1 cellular context compared by ENCODE assay signal in genomic region chr2:60552851-60553495, GRCh38.
TF ChIP-seq lines count a peak whose summit lies in the region.

No MANE protein-coding gene starts in this region.

TF ChIP-seq in SK-N-SH treated with all-trans-retinoic acid at 6 μM for 48 hours, 23 proteins besides CTCF, POLR2A, EP300 and RAD21 (continued from another document):
- no peak for TF ChIP-seq GLIS3 (CRISPR knock-in tag; IDR thresholded peaks at IDR 0.05)
- TF ChIP-seq CSDC2 (CRISPR knock-in tag; IDR thresholded peaks at IDR 0.05): no peak
- TF ChIP-seq ZNF8 (CRISPR knock-in tag; IDR thresholded peaks at IDR 0.05): no peak
- no peak for TF ChIP-seq CREB5 (CRISPR knock-in tag; IDR thresholded peaks at IDR 0.05; ENCODE audit: low read depth)
- TF ChIP-seq ZNF70 (CRISPR knock-in tag; IDR thresholded peaks at IDR 0.05): no peak
- no peak for TF ChIP-seq PPARA (CRISPR knock-in tag; IDR thresholded peaks at IDR 0.05; ENCODE audit: borderline replicate concordance)
- no peak for TF ChIP-seq ISL1 (CRISPR knock-in tag; IDR thresholded peaks at IDR 0.05)
- no peak for TF ChIP-seq ZC3H10 (CRISPR knock-in tag; IDR thresholded peaks at IDR 0.05)
- no peak for TF ChIP-seq ZNF565 (CRISPR knock-in tag; conservative IDR thresholded peaks at IDR 0.05; ENCODE audit: low read depth)
- TF ChIP-seq TOX (CRISPR knock-in tag; IDR thresholded peaks at IDR 0.05; ENCODE audit: borderline replicate concordance): no peak
- TF ChIP-seq ZFP30 (CRISPR knock-in tag; IDR thresholded peaks at IDR 0.05): no peak
